In genomic region chr20:64052987-64053840, GRCh38 we compare ENCODE assay signal across 10 cellular contexts. TPM values are rescaled to one million over a fixed set of nuclear protein-coding genes. Genes with fewer than 3 reads are reported as not detected.
DNase-seq lines count a peak whose midpoint lies in the region; TF ChIP-seq lines count a peak whose summit lies in the region.
"Had no signal": no experiment of that assay in that cellular context is flagged by ENCODE, and none has a peak within 500 bp of the region (broad histone marks: within the 10 kb centered on the region; RNA-seq: fewer than 3 reads in every experiment).

No MANE protein-coding gene starts in this region.

- peaks cover 62% of the 10 kb centered on the region for H3K27me3 ChIP-seq in BLaER1
- H3K27me3 ChIP-seq in SJSA1 (replicated peaks): no peaks in the 10 kb centered on the region
- peaks cover 5% of the 10 kb centered on the region for H3K27me3 ChIP-seq in mesendoderm (ENCODE audit: insufficient read depth, low read length, poor library complexity)
- no peaks in the 10 kb centered on the region; the same call in 1 of the 2 replicates for H3K27me3 ChIP-seq in Caco-2 (replicated peaks; ENCODE audit: control insufficient read depth, insufficient read depth, low read length)

- H3K79me2 ChIP-seq in mesendoderm (ENCODE audit: control insufficient read depth, insufficient read depth, low read length): no peaks in the 10 kb centered on the region

- H3K4me3 ChIP-seq in BLaER1 (no peak overlapping the region), SJSA1 (peak overlapping the region; percentile 61), mesendoderm (ENCODE audit: low read length) (no peak overlapping the region), Caco-2 (ENCODE audit: low read depth, low read length) (no peak overlapping the region)
- H3K4me3 ChIP-seq: body of pancreas had no signal

- H3K36me3 ChIP-seq in BLaER1 (no peaks in the 10 kb centered on the region), SJSA1 (peaks cover 31% of the 10 kb centered on the region), mesendoderm (ENCODE audit: control insufficient read depth, insufficient read depth, low read length) (no peaks in the 10 kb centered on the region), Caco-2 (ENCODE audit: control insufficient read depth, insufficient read depth, low read length) (no peaks in the 10 kb centered on the region)

- no TSS peak for BruUV-seq in Caco-2 (replicated peaks; lab: Mats Ljungman, UMichigan)

- H2BK120ac ChIP-seq in mesendoderm (ENCODE audit: low read depth, low read length): no peak overlapping the region

- peaks cover 91% of the 10 kb centered on the region for H3K4me1 ChIP-seq in BLaER1
- H3K4me1 ChIP-seq in SJSA1 (replicated peaks): peaks cover 85% of the 10 kb centered on the region
- H3K4me1 ChIP-seq in mesendoderm (ENCODE audit: control insufficient read depth, low read depth, low read length): peaks cover 11% of the 10 kb centered on the region
- peaks cover 12% of the 10 kb centered on the region for H3K4me1 ChIP-seq in Caco-2

- peaks cover 4% of the 10 kb centered on the region for H3K4me1 Mint-ChIP-seq in Caco-2 (ENCODE audit: low read depth, unreplicated experiment)

- H3K27me3 Mint-ChIP-seq in Caco-2 (ENCODE audit: insufficient read depth, unreplicated experiment): peaks cover 3% of the 10 kb centered on the region

- H4K20me1 ChIP-seq in BLaER1: peaks cover 5% of the 10 kb centered on the region

- H3K27ac ChIP-seq in BLaER1 (0 out of 2 replicates have a peak overlapping the region, but pooled peaks have one; percentile 46), SJSA1 (peak overlapping the region; percentile 96), mesendoderm (ENCODE audit: low read depth, low read length) (no peak overlapping the region)

- POLR2A ChIA-PET in Caco-2 (lab: Charles Lee): interaction anchor here (0.7 to 1.7 kb wide), 2 partner anchors 10 to 29 kb away, joined by 3 to 8 read pairs; partner anchors contain the start of gene TCEA2

- TF ChIP-seq CTCF in Caco-2 (IDR thresholded peaks at IDR 0.05; ENCODE audit: insufficient read depth in 1 of 2, low read depth in 1 of 2, low read length in 1 of 2, severe bottlenecking in 1 of 2, unreplicated experiment in 1 of 2): no peak

- H3K9ac ChIP-seq in BLaER1: peak overlapping the region; percentile 61
- H3K9ac ChIP-seq in mesendoderm (ENCODE audit: low read length): peak overlapping the region; percentile 59

- no peaks in the 10 kb centered on the region for H3K79me1 ChIP-seq in mesendoderm (ENCODE audit: low read length)

- H3K27ac Mint-ChIP-seq in Caco-2 (ENCODE audit: unreplicated experiment): no peak overlapping the region

- H4K5ac ChIP-seq in mesendoderm (ENCODE audit: low read length): no peak overlapping the region

- H3K23ac ChIP-seq in mesendoderm (ENCODE audit: low read length): no peak overlapping the region

- H2BK15ac ChIP-seq in mesendoderm (replicated peaks; ENCODE audit: low read depth): no peak overlapping the region

- H4K8ac ChIP-seq in mesendoderm (ENCODE audit: low read depth, low read length): no peak overlapping the region

- peak overlapping the region; percentile 85 for H3K56ac ChIP-seq in mesendoderm (ENCODE audit: low read length)

- peak overlapping the region; percentile 87 for H2BK5ac ChIP-seq in mesendoderm (ENCODE audit: low read length)

- H3K18ac ChIP-seq in mesendoderm (ENCODE audit: low read length): peak overlapping the region; percentile 15

- DNase-seq in SJSA1 (ENCODE audit: low read depth in 1 of 2, low spot score in 2 of 2) (no peak), mesendoderm (no peak), NCI-H1105 (lab: John Stamatoyannopoulos, UW) (no peak), Caco-2 (no peak), globus pallidus (ENCODE audit: low spot score) (no peak)
- DNase-seq: DMS79 treated with DMSO at 0.1 percent for 48 hours; effector CD8-positive, alpha-beta T cell; MM.1S had no signal

- peak overlapping the region; percentile 98 for H2AK5ac ChIP-seq in mesendoderm (ENCODE audit: low read length)

- WGBS in mesendoderm (ENCODE audit: extremely low coverage, insufficient coverage, low lambda C conversion rate): no CpG with 5 or more reads among the region's 33 CpGs

- peak overlapping the region; percentile 50 for H3K4ac ChIP-seq in mesendoderm (ENCODE audit: low read depth, low read length)

- no peak overlapping the region for H3K4me3 Mint-ChIP-seq in Caco-2 (ENCODE audit: unreplicated experiment)

- intact Hi-C loops in Caco-2 (cut with micrococcal nuclease; ENCODE audit: unreplicated experiment): no loop called here

- H3K9me3 ChIP-seq in BLaER1 (no peaks in the 10 kb centered on the region), SJSA1 (replicated peaks) (no peaks in the 10 kb centered on the region), Caco-2 (no peaks in the 10 kb centered on the region)
- H3K9me3 ChIP-seq: body of pancreas had no signal

- peaks cover 6% of the 10 kb centered on the region for H3K36me3 Mint-ChIP-seq in Caco-2 (ENCODE audit: insufficient read depth, unreplicated experiment)

- peak overlapping the region; percentile 89 for H3K4me2 ChIP-seq in BLaER1
- H3K4me2 ChIP-seq in mesendoderm (ENCODE audit: low read length): no peak overlapping the region

- CTCF ChIA-PET in Caco-2 (lab: Charles Lee): interaction anchor here (0.6 to 8.0 kb wide), 4 partner anchors 10 to 72 kb away, joined by 3 to 64 read pairs (median 4); partner anchors contain the start of genes OPRL1, RGS19 and TCEA2

- H3K9me3 Mint-ChIP-seq in Caco-2 (ENCODE audit: unreplicated experiment): no peaks in the 10 kb centered on the region

RNA-seq across cellular contexts. Expression of gene SOX18, which starts 3.8 kb away (rescaled TPM):
- 61.7 and 70.0 TPM in 2 replicates for total RNA-seq in SJSA1 (2014; rRNA removed; shearing (Covaris generic))
- polyA plus RNA-seq in mesendoderm (2013, experiment 1 of 2): 2.0 TPM
- 2.1 TPM for polyA plus RNA-seq in mesendoderm (2013, experiment 2 of 2)
- total RNA-seq in Caco-2 (2022): 0.44 and 0.84 TPM in 2 replicates

RNA-seq across cellular contexts. Expression of gene TCEA2, which starts 9.8 kb away (rescaled TPM):
- 120 and 139 TPM in 2 replicates for total RNA-seq in SJSA1 (2014; rRNA removed; shearing (Covaris generic))
- polyA plus RNA-seq in mesendoderm (2013, experiment 1 of 2): 29.9 TPM
- polyA plus RNA-seq in mesendoderm (2013, experiment 2 of 2): 30.7 TPM
- 39.9 and 48.3 TPM in 2 replicates for total RNA-seq in Caco-2 (2022)

RNA-seq across cellular contexts. Expression of gene C20orf204, which starts 17.2 kb away (rescaled TPM):
- 0.24 and 0.94 TPM in 2 replicates for total RNA-seq in SJSA1 (2014; rRNA removed; shearing (Covaris generic))
- 0.27 TPM for polyA plus RNA-seq in mesendoderm (2013, experiment 1 of 2)
- polyA plus RNA-seq in mesendoderm (2013, experiment 2 of 2): 0.18 TPM
- 3.2 and 3.3 TPM in 2 replicates for total RNA-seq in Caco-2 (2022)

RNA-seq across cellular contexts. Expression of gene RGS19, which starts 26.1 kb away (rescaled TPM):
- total RNA-seq in SJSA1 (2014; rRNA removed; shearing (Covaris generic)): 18.5 and 21.3 TPM in 2 replicates
- 11.2 TPM for polyA plus RNA-seq in mesendoderm (2013, experiment 1 of 2)
- polyA plus RNA-seq in mesendoderm (2013, experiment 2 of 2): 10.0 TPM
- 29.3 and 34.3 TPM in 2 replicates for total RNA-seq in Caco-2 (2022)

RNA-seq across cellular contexts. Expression of gene OPRL1, which starts 26.7 kb away (rescaled TPM):
- 0.09 and 0.16 TPM in 2 replicates for total RNA-seq in SJSA1 (2014; rRNA removed; shearing (Covaris generic))
- 0.07 TPM for polyA plus RNA-seq in mesendoderm (2013, experiment 1 of 2)
- polyA plus RNA-seq in mesendoderm (2013, experiment 2 of 2): 0.10 TPM
- total RNA-seq in Caco-2 (2022): 0.51 and 0.59 TPM in 2 replicates

Comparison
In these comparisons a context has a peak if more than half of its experiments do, and no peak if none do; other contexts are left out.
1. RNA of gene SOX18, which starts 3.8 kb away (total RNA-seq): 61.7 to 70.0 TPM in SJSA1; 0.44 to 0.84 TPM in Caco-2; every median in the first group is over 10 times any median in the second.